19 cellular contexts compared by ENCODE assay signal in genomic region chr7:18896343-18896975, GRCh38.
A peak's percentile ranks its signal among the peaks of the same experiment; 100 is the strongest.
DNase-seq lines count a peak whose midpoint lies in the region; TF ChIP-seq lines count a peak whose summit lies in the region.
"Had no signal": no experiment of that assay in that cellular context is flagged by ENCODE, and none has a peak within 500 bp of the region (broad histone marks: within the 10 kb centered on the region; RNA-seq: fewer than 3 reads in every experiment).

No MANE protein-coding gene starts in this region.

- H3K23ac ChIP-seq in mesendoderm (ENCODE audit: low read length): no peak overlapping the region

- H3F3A ChIP-seq in Loucy (ENCODE audit: low read depth) (no peaks in the 10 kb centered on the region), MM.1S (ENCODE audit: insufficient read depth, low read length) (no peaks in the 10 kb centered on the region)

- H3K4me3 ChIP-seq in Loucy (ENCODE audit: low read length, poor library complexity, severe bottlenecking) (peak overlapping the region; percentile 26), brain microvascular endothelial cell (ENCODE audit: low read depth, low read length) (no peak overlapping the region), mesendoderm (ENCODE audit: low read length) (no peak overlapping the region), MM.1S (ENCODE audit: low read length) (no peak overlapping the region)
- H3K4me3 ChIP-seq: ascending aorta, coronary artery, lung, thyroid gland had no signal

- TF ChIP-seq CTCF in Loucy (conservative IDR thresholded peaks at IDR 0.05; ENCODE audit: low read length) (no peak), brain microvascular endothelial cell (IDR thresholded peaks at IDR 0.05; ENCODE audit: low read depth, low read length, missing control alignments) (no peak), MM.1S (IDR thresholded peaks at IDR 0.05; ENCODE audit: low read length) (no peak), endothelial cell (IDR thresholded peaks at IDR 0.05; ENCODE audit: unreplicated experiment) (no peak)

- H3K36me3 ChIP-seq in Loucy (ENCODE audit: insufficient read depth, low read length): no peaks in the 10 kb centered on the region
- H3K36me3 ChIP-seq in brain microvascular endothelial cell (replicated peaks): no peaks in the 10 kb centered on the region
- H3K36me3 ChIP-seq in mesendoderm (ENCODE audit: control insufficient read depth, insufficient read depth, low read length): no peaks in the 10 kb centered on the region
- H3K36me3 ChIP-seq in MM.1S (replicated peaks; ENCODE audit: insufficient read depth, low read length): no peaks in the 10 kb centered on the region
- H3K36me3 ChIP-seq: ascending aorta, thyroid gland had no signal

- in situ Hi-C loops in brain microvascular endothelial cell (cut with HindIII; ENCODE audit: low pct_ligation_motif_present, low sequenced_read_pairs): no loop called here

- H3K9me3 ChIP-seq in Loucy (ENCODE audit: insufficient read depth, low read depth, low read length) (no peaks in the 10 kb centered on the region), MM.1S (replicated peaks; ENCODE audit: insufficient read depth, low read length) (no peaks in the 10 kb centered on the region)
- H3K9me3 ChIP-seq: ascending aorta, thyroid gland had no signal

- no peak overlapping the region for H4K5ac ChIP-seq in mesendoderm (ENCODE audit: low read length)

- no peak overlapping the region for H3K4ac ChIP-seq in mesendoderm (ENCODE audit: low read depth, low read length)

- no peak overlapping the region for H3K4me3 Mint-ChIP-seq in endothelial cell (ENCODE audit: unreplicated experiment)
- H3K4me3 Mint-ChIP-seq: activated naive CD4-positive, alpha-beta T cell treated with anti-CD3 and anti-CD28 coated beads for 36 hours; B cell; stimulated activated memory B cell treated with anti-CD40 and anti-IgM and Interleukin-4, amounts not matched to agents 10 μg/mL and 1 μg/mL and 100 μg/mL, for 72 hours had no signal

- H3K9ac ChIP-seq in Loucy (ENCODE audit: low read depth, low read length, poor library complexity, severe bottlenecking) (peak overlapping the region; percentile 45), mesendoderm (ENCODE audit: low read length) (no peak overlapping the region), MM.1S (ENCODE audit: low read length) (no peak overlapping the region)

- no peaks in the 10 kb centered on the region for H3K9me3 Mint-ChIP-seq in endothelial cell (ENCODE audit: unreplicated experiment)
- H3K9me3 Mint-ChIP-seq: stimulated activated memory B cell treated with anti-CD40 and anti-IgM and Interleukin-4, amounts not matched to agents 10 μg/mL and 1 μg/mL and 100 μg/mL, for 72 hours had no signal

- peak; percentile 31 for DNase-seq in EL
- no peak for DNase-seq in brain microvascular endothelial cell
- DNase-seq in mesendoderm: peak; percentile 87
- DNase-seq in MM.1S: no peak
- DNase-seq in cerebellar cortex (ENCODE audit: low spot score): no peak
- DNase-seq in endothelial cell (ENCODE audit: low spot score): no peak
- no peak for DNase-seq in NCI-H510A treated with DMSO at 0.1 percent for 48 hours (lab: John Stamatoyannopoulos, UW)
- DNase-seq: activated CD4-positive, alpha-beta T cell treated with anti-CD3 and anti-CD28 coated beads for 48 hours; activated naive CD4-positive, alpha-beta T cell treated with anti-CD3 and anti-CD28 coated beads for 36 hours; Calu3; NCI-H1930; NCI-H524 treated with DMSO at 0.1 percent for 48 hours; thyroid gland had no signal

- no peak overlapping the region for H2BK15ac ChIP-seq in mesendoderm (replicated peaks; ENCODE audit: low read depth)

- WGBS in mesendoderm (ENCODE audit: extremely low coverage, insufficient coverage, low lambda C conversion rate): no CpG with 5 or more reads among the region's 2 CpGs

- H2AFZ ChIP-seq in Loucy (ENCODE audit: low read length) (peak overlapping the region; percentile 41; the same call in 1 of the 2 replicates), MM.1S (ENCODE audit: low read length) (no peak overlapping the region)

- H3K27ac Mint-ChIP-seq in endothelial cell (ENCODE audit: unreplicated experiment): no peak overlapping the region
- H3K27ac Mint-ChIP-seq: activated naive CD4-positive, alpha-beta T cell treated with anti-CD3 and anti-CD28 coated beads for 36 hours; B cell; stimulated activated memory B cell treated with anti-CD40 and anti-IgM and Interleukin-4, amounts not matched to agents 10 μg/mL and 1 μg/mL and 100 μg/mL, for 72 hours had no signal

- peaks cover 3% of the 10 kb centered on the region for H3K4me1 Mint-ChIP-seq in endothelial cell (ENCODE audit: unreplicated experiment)
- H3K4me1 Mint-ChIP-seq: B cell; stimulated activated memory B cell treated with anti-CD40 and anti-IgM and Interleukin-4, amounts not matched to agents 10 μg/mL and 1 μg/mL and 100 μg/mL, for 72 hours had no signal

- H4K20me1 ChIP-seq in Loucy (ENCODE audit: insufficient read depth, low read length, poor library complexity, severe bottlenecking) (no peaks in the 10 kb centered on the region), MM.1S (ENCODE audit: insufficient read depth, low read length) (no peaks in the 10 kb centered on the region)

- H3K4me2 ChIP-seq in Loucy (ENCODE audit: low read depth, low read length, poor library complexity, severe bottlenecking): peak overlapping the region; percentile 46
- no peak overlapping the region for H3K4me2 ChIP-seq in mesendoderm (ENCODE audit: low read length)
- no peak overlapping the region for H3K4me2 ChIP-seq in MM.1S (ENCODE audit: low read depth, low read length)

- no peak overlapping the region for H2BK5ac ChIP-seq in mesendoderm (ENCODE audit: low read length)

- H3K36me3 Mint-ChIP-seq in endothelial cell (ENCODE audit: low read depth, unreplicated experiment): no peaks in the 10 kb centered on the region
- H3K36me3 Mint-ChIP-seq: stimulated activated memory B cell treated with anti-CD40 and anti-IgM and Interleukin-4, amounts not matched to agents 10 μg/mL and 1 μg/mL and 100 μg/mL, for 72 hours had no signal

- H3K27me3 ChIP-seq in Loucy (ENCODE audit: insufficient read depth, low read length, poor library complexity, severe bottlenecking) (no peaks in the 10 kb centered on the region), brain microvascular endothelial cell (replicated peaks) (no peaks in the 10 kb centered on the region), mesendoderm (ENCODE audit: insufficient read depth, low read length, poor library complexity) (no peaks in the 10 kb centered on the region), MM.1S (replicated peaks; ENCODE audit: insufficient read depth, low read length) (no peaks in the 10 kb centered on the region)
- H3K27me3 ChIP-seq: ascending aorta, thyroid gland had no signal

- H3K9me2 ChIP-seq in Loucy (replicated peaks; ENCODE audit: low read depth, low read length) (no peaks in the 10 kb centered on the region), MM.1S (replicated peaks; ENCODE audit: insufficient read depth, low read length) (no peaks in the 10 kb centered on the region)

- H3K27me3 Mint-ChIP-seq in endothelial cell (ENCODE audit: unreplicated experiment): no peaks in the 10 kb centered on the region
- H3K27me3 Mint-ChIP-seq: B cell; stimulated activated memory B cell treated with anti-CD40 and anti-IgM and Interleukin-4, amounts not matched to agents 10 μg/mL and 1 μg/mL and 100 μg/mL, for 72 hours had no signal

- H3K79me1 ChIP-seq in mesendoderm (ENCODE audit: low read length): no peaks in the 10 kb centered on the region

- H4K8ac ChIP-seq in mesendoderm (ENCODE audit: low read depth, low read length): no peak overlapping the region

- H2BK120ac ChIP-seq in mesendoderm (ENCODE audit: low read depth, low read length): peak overlapping the region; percentile 73

- H3K79me2 ChIP-seq in Loucy (ENCODE audit: insufficient read depth, low read length) (no peaks in the 10 kb centered on the region), mesendoderm (ENCODE audit: control insufficient read depth, insufficient read depth, low read length) (no peaks in the 10 kb centered on the region), MM.1S (ENCODE audit: low read length) (no peaks in the 10 kb centered on the region)

- H3K27ac ChIP-seq in brain microvascular endothelial cell: peak overlapping the region; percentile 68
- no peak overlapping the region for H3K27ac ChIP-seq in mesendoderm (ENCODE audit: low read depth, low read length)
- H3K27ac ChIP-seq in MM.1S (ENCODE audit: low read length): no peak overlapping the region
- H3K27ac ChIP-seq: ascending aorta, coronary artery, thyroid gland had no signal

- H3K4me1 ChIP-seq in Loucy (ENCODE audit: insufficient read depth, low read length, poor library complexity, severe bottlenecking): peaks cover 24% of the 10 kb centered on the region
- peaks cover 4% of the 10 kb centered on the region for H3K4me1 ChIP-seq in mesendoderm (ENCODE audit: control insufficient read depth, low read depth, low read length)
- no peaks in the 10 kb centered on the region for H3K4me1 ChIP-seq in MM.1S (ENCODE audit: low read length)

- no peak overlapping the region for H3K56ac ChIP-seq in mesendoderm (ENCODE audit: low read length)

- H3K18ac ChIP-seq in mesendoderm (ENCODE audit: low read length): no peak overlapping the region

- no peak overlapping the region for H2AK5ac ChIP-seq in mesendoderm (ENCODE audit: low read length)

Comparison
In these comparisons a context has a peak if more than half of its experiments do, and no peak if none do; other contexts are left out.
1. DNase-seq: peak in EL (single experiment) and mesendoderm (single experiment); none in brain microvascular endothelial cell (single experiment), MM.1S (single experiment), cerebellar cortex (single experiment), endothelial cell (single experiment) and NCI-H510A treated with DMSO at 0.1 percent for 48 hours (single experiment).